Comparison of ENCODE assay signal across 8 cellular contexts in the genomic region with DNA sequence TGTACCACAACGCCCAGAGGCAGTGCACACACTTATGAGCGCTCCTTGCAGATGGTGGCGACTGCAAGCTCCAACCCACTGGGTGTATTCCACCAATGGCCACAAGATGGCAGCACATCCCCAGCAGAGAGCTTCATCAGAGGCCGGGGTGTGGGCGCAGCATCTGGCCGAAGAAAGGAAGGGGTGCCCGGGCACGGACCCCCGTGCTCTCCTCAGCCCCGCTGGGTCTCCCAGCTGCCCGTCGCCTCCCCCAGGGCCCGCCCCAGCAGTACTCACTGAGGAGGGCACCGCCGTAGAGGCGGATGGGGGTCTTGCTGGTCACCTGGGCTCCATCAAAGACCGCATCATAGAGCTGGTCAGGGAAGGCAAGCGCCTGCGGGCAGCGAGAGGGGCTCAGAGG. TPM values are rescaled to one million over a fixed set of nuclear protein-coding genes. Genes with fewer than 3 reads are reported as not detected.
DNase-seq lines count a peak whose midpoint lies in the region; ATAC-seq and TF ChIP-seq lines count a peak whose summit lies in the region.

No MANE protein-coding gene starts in this region.

- ATAC-seq in GM18907 (IDR thresholded peaks at IDR 0.05; ENCODE audit: unreplicated experiment) (peak; percentile 78), IMR-90 (ENCODE audit: low read depth) (peak; percentile 97), thoracic aorta (ENCODE audit: insufficient number of reproducible peaks, low FRiP score, low read depth) (peak; percentile 51)

- dilution Hi-C loops in IMR-90 (cut with HindIII; ENCODE audit: low sequenced_read_pairs, unreplicated experiment): no loop called here

- H3K27me3 ChIP-seq in IMR-90 (ENCODE audit: control insufficient read depth, insufficient read depth, low read length) (no peaks in the 10 kb centered on the region), Peyer's patch (no peaks in the 10 kb centered on the region), thoracic aorta (replicated peaks; ENCODE audit: insufficient read depth) (no peaks in the 10 kb centered on the region)

- intact Hi-C loops in IMR-90 (cut with micrococcal nuclease): loop anchor here (1.0 to 2.0 kb wide), 3 partner anchors 167 to 356 kb away; partner anchors contain the start of gene PRDM11

- H3K4ac ChIP-seq in IMR-90 (ENCODE audit: low read depth, low read length): no peak overlapping the region

- H3K36me3 ChIP-seq in IMR-90 (ENCODE audit: control insufficient read depth, insufficient read depth, low read length) (peaks cover 40% of the 10 kb centered on the region; the same call in 1 of the 2 replicates), Peyer's patch (peaks cover 0 to 30% (median 0%) of the 10 kb centered on the region in 3 donors), thoracic aorta (no peaks in the 10 kb centered on the region)

- H3K14ac ChIP-seq in IMR-90 (replicated peaks; ENCODE audit: low read depth, low read length): no peak overlapping the region

- CTCF ChIA-PET in IMR-90 (lab: Yijun Ruan, JAX): interaction anchor here (0.6 to 1.8 kb wide), 17 partner anchors 9 to 397 kb away, joined by 3 to 70 read pairs (median 3); no protein-coding TSS in a partner anchor

- TF ChIP-seq CTCF in IMR-90 (conservative IDR thresholded peaks at IDR 0.05; ENCODE audit: low read depth, low read length): peak; percentile 95
- peak; percentile 92 to 98 (median 97) for TF ChIP-seq CTCF in Peyer's patch (IDR thresholded peaks at IDR 0.05)
- TF ChIP-seq CTCF in thoracic aorta (IDR thresholded peaks at IDR 0.05): peak; percentile 99

- H4K5ac ChIP-seq in IMR-90 (ENCODE audit: low read depth, low read length): no peak overlapping the region

- H2BK120ac ChIP-seq in IMR-90 (ENCODE audit: low read depth, low read length): no peak overlapping the region

- H3K27ac ChIP-seq in IMR-90 (ENCODE audit: insufficient read depth, low read length) (no peak overlapping the region), Peyer's patch (no peak overlapping the region), thoracic aorta (no peak overlapping the region)

- H3K56ac ChIP-seq in IMR-90 (ENCODE audit: extremely low read depth, insufficient read depth, low read length): no peak overlapping the region

- no peak overlapping the region for H3K9ac ChIP-seq in IMR-90 (ENCODE audit: low read depth, low read length)

- H4K91ac ChIP-seq in IMR-90 (ENCODE audit: insufficient read depth, low read depth, low read length): no peak overlapping the region

- H4K20me1 ChIP-seq in IMR-90 (ENCODE audit: insufficient read depth, low read length): peaks cover 21% of the 10 kb centered on the region; the same call in 1 of the 2 replicates

- no peak overlapping the region for H2BK20ac ChIP-seq in IMR-90 (ENCODE audit: low read depth, low read length)

- H2AK9ac ChIP-seq in IMR-90 (replicated peaks; ENCODE audit: low read depth, low read length, poor library complexity): peak overlapping the region; percentile 50

- TF ChIP-seq POLR2A in IMR-90 (IDR thresholded peaks at IDR 0.05; ENCODE audit: low read depth, low read length) (0 out of 2 replicates have a peak, but pooled peaks have one; percentile 48), Peyer's patch (IDR thresholded peaks at IDR 0.05) (no peak)

- H3K9me3 ChIP-seq in IMR-90 (ENCODE audit: control insufficient read depth, insufficient read depth, low read length) (no peaks in the 10 kb centered on the region), Peyer's patch (no peaks in the 10 kb centered on the region), thoracic aorta (no peaks in the 10 kb centered on the region)

- POLR2A ChIA-PET in IMR-90 (lab: Charles Lee; ENCODE audit: unreplicated experiment): interaction anchor here (0.6 kb wide), 1 partner anchor 20 kb away, joined by 3 read pairs; no protein-coding TSS in a partner anchor

- H3K79me1 ChIP-seq in IMR-90 (ENCODE audit: low read depth in 1 of 2, low read length in 2 of 2): no peaks in the 10 kb centered on the region

- in situ Hi-C loops in IMR-90 (cut with MboI; ENCODE audit: low sequenced_read_pairs): loop anchor here (10.0 kb wide), 1 partner anchor 358 kb away; no protein-coding TSS in a partner anchor

- H4K8ac ChIP-seq in IMR-90 (ENCODE audit: low read depth in 2 of 2, low read length in 2 of 2): no peak overlapping the region

- peak overlapping the region; percentile 71 for H2AFZ ChIP-seq in IMR-90 (replicated peaks; ENCODE audit: low read length, poor library complexity)

- no peak overlapping the region for H2BK5ac ChIP-seq in IMR-90 (ENCODE audit: low read depth, low read length, poor library complexity, severe bottlenecking)

- no peaks in the 10 kb centered on the region for H3K9me1 ChIP-seq in IMR-90 (ENCODE audit: insufficient read depth, low read length)

- no peak overlapping the region for H3K18ac ChIP-seq in IMR-90 (ENCODE audit: low read depth, low read length)

- TF ChIP-seq RAD21 in IMR-90 (IDR thresholded peaks at IDR 0.05; ENCODE audit: low read length): peak; percentile 97

- no peak overlapping the region for H2BK15ac ChIP-seq in IMR-90 (ENCODE audit: low read depth, low read length)

- no peak overlapping the region for H3K4me2 ChIP-seq in IMR-90 (ENCODE audit: low read depth, low read length)

- no peak overlapping the region for H2AK5ac ChIP-seq in IMR-90 (ENCODE audit: low read depth, low read length)

- no peak overlapping the region for H3K23ac ChIP-seq in IMR-90 (ENCODE audit: low read depth, low read length)

- 27% methylated on average over 8 of the region's 20 CpGs; no CpG with 5 or more reads in 1 of the 2 experiments for WGBS in IMR-90 (ENCODE audit: extremely low coverage in 2 of 2, insufficient read length in 1 of 2), 2 experiments

- no TSS peak for BruUV-seq in IMR-90 (replicated peaks; lab: Mats Ljungman, UMichigan)

- H3K4me1 ChIP-seq in IMR-90 (ENCODE audit: control insufficient read depth, insufficient read depth, low read length) (no peaks in the 10 kb centered on the region; the same call in 1 of the 2 replicates), Peyer's patch (peaks cover 0 to 16% (median 0%) of the 10 kb centered on the region in 4 donors), thoracic aorta (ENCODE audit: control insufficient read depth in 1 of 2, low read depth in 2 of 2) (no peaks in the 10 kb centered on the region)

- peak; percentile 83 for DNase-seq in AG08396 (ENCODE audit: low spot score)
- DNase-seq in IMR-90: peak; percentile 76
- DNase-seq in Peyer's patch: peak; percentile 87 to 95 (median 88)
- peak; percentile 91 to 92 for DNase-seq in activated T-cell treated with anti-CD3 and anti-CD28 coated beads, Interleukin-2, amount 50 U/mL, for 48 hours
- peak; percentile 72 for DNase-seq in fibroblast of the conjunctiva (ENCODE audit: low read depth)
- peak; percentile 65 for DNase-seq in occipital lobe (lab: John Stamatoyannopoulos, UW)
- no peak for DNase-seq in thoracic aorta (ENCODE audit: low spot score)

- no peak overlapping the region for H3K4me3 ChIP-seq in IMR-90 (ENCODE audit: insufficient read depth, low read depth, low read length)
- no peak overlapping the region for H3K4me3 ChIP-seq in Peyer's patch
- no peak overlapping the region for H3K4me3 ChIP-seq in thoracic aorta

TF ChIP-seq in IMR-90, 13 proteins besides CTCF, POLR2A, EP300 and RAD21:
- TF ChIP-seq SMC3 (IDR thresholded peaks at IDR 0.05; ENCODE audit: low read depth, low read length): peak; percentile 94
- TF ChIP-seq NFE2L2 (IDR thresholded peaks at IDR 0.05; ENCODE audit: low read depth, low read length): no peak
TF ChIP-seq in IMR-90: peak in this region for 1.

RNA-seq across cellular contexts. Expression of gene TP53I11, which starts 14.2 kb away (rescaled TPM):
- 3.9 TPM in 2 replicates for total RNA-seq in IMR-90 (2012; rRNA removed)
- 18.4 and 22.0 TPM in 2 replicates for polyA plus RNA-seq in IMR-90 (2012; rRNA removed)
- 11.2 and 20.9 TPM in 2 replicates for polyA plus RNA-seq in IMR-90 (2012; cell fraction: cytosol; rRNA removed)
- 20.9 and 25.0 TPM in 2 replicates for polyA plus RNA-seq in IMR-90 (2012; cell fraction: nucleus; rRNA removed; ENCODE audit: low replicate concordance)
- total RNA-seq in Peyer's patch: 100 to 1,000 TPM in 1 of 4 donors, 10 to 100 TPM in 3; 48.0 to 152 (median 69.9) TPM
- total RNA-seq in occipital lobe: 27.1 TPM
- total RNA-seq in thoracic aorta: 100 to 1,000 TPM in 1 of 2 donors, 10 to 100 TPM in 1; 60.0 to 141 TPM
